ENCODE assay signal across 28 cellular contexts in genomic region chr2:227606476-227606875, GRCh38. TPM values are rescaled to one million over a fixed set of nuclear protein-coding genes. Genes with fewer than 3 reads are reported as not detected.
"Had no signal": no experiment of that assay in that cellular context is flagged by ENCODE, and none has a peak within 500 bp of the region (broad histone marks: within the 10 kb centered on the region; RNA-seq: fewer than 3 reads in every experiment).

No MANE protein-coding gene starts in this region.

- H3K4me3 ChIP-seq: coronary artery, esophagus squamous epithelium, gastrocnemius medialis, heart right ventricle, left ventricle myocardium inferior, pancreas, psoas muscle, right atrium auricular region, stomach, testis had no signal

- H3K9me3 ChIP-seq: esophagus squamous epithelium, gastrocnemius medialis, heart right ventricle, left ventricle myocardium inferior, neutrophil, pancreas, psoas muscle, right atrium auricular region, stomach, testis had no signal

- H3K4me1 ChIP-seq: esophagus squamous epithelium, gastrocnemius medialis, pancreas, psoas muscle, right atrium auricular region, stomach, testis had no signal

- H3K36me3 ChIP-seq: esophagus squamous epithelium, gastrocnemius medialis, heart right ventricle, left ventricle myocardium inferior, neutrophil, pancreas, right atrium auricular region, stomach had no signal

- DNase-seq: activated CD4-positive, alpha-beta T cell treated with anti-CD3 and anti-CD28 coated beads, Interleukin-2, amount 10 ng/mL, durations not matched to agents 7 days and 5 days; activated CD8-positive, alpha-beta memory T cell treated with anti-CD3 and anti-CD28 coated beads, Interleukin-2, amount 10 ng/mL, durations not matched to agents 7 days and 5 days; activated CD8-positive, alpha-beta T cell treated with anti-CD3 and anti-CD28 coated beads for 36 hours; activated gamma-delta T cell treated with Interleukin-2 at 50 U/mL for 16 hours; activated T-cell treated with anti-CD3 and anti-CD28 coated beads for 4 hours; cerebellar nuclear complex; esophagus squamous epithelium; gastrocnemius medialis; heart right ventricle; kidney; left ventricle myocardium inferior; pancreas; psoas muscle; small intestine; stimulated activated CD4-positive, alpha-beta T cell treated with anti-CD3 and anti-CD28 coated beads, Interleukin-15, amount 100 ng/mL, for 24 hours; stomach; T-cell; testis had no signal

- ATAC-seq: activated CD4-positive, CD25-positive, alpha-beta regulatory T cell treated with anti-CD3 and anti-CD28 coated beads, Interleukin-2, amount 50 U/mL, for 24 hours; activated CD8-positive, alpha-beta memory T cell treated with anti-CD3 and anti-CD28 coated beads, Interleukin-2, amount 10 ng/mL, durations not matched to agents 7 days and 5 days; activated CD8-positive, alpha-beta T cell treated with anti-CD3 and anti-CD28 coated beads for 36 hours; gastrocnemius medialis; natural killer cell treated with Interleukin-12 subunit alpha and Interleukin-12 subunit beta and Interleukin-15 and Interleukin-18, amount 100 ng/mL, for 72 hours; psoas muscle; stimulated activated memory B cell treated with anti-CD40 and anti-IgM and Interleukin-4, amounts not matched to agents 10 μg/mL and 1 μg/mL and 100 μg/mL, for 72 hours; T-cell had no signal

- H3K27ac ChIP-seq: coronary artery, esophagus squamous epithelium, gastrocnemius medialis, heart right ventricle, left ventricle myocardium inferior, neutrophil, pancreas, psoas muscle, right atrium auricular region, stomach, testis, VCaP had no signal

- H3K27me3 ChIP-seq: esophagus squamous epithelium, gastrocnemius medialis, pancreas, right atrium auricular region, testis had no signal

RNA-seq across cellular contexts. Expression of gene SCYGR2, which starts 7.8 kb away (rescaled TPM):
- total RNA-seq: activated CD4-positive, alpha-beta T cell treated with anti-CD3 and anti-CD28 coated beads, Interleukin-2, amount 10 ng/mL, durations not matched to agents 7 days and 5 days; activated CD8-positive, alpha-beta memory T cell treated with anti-CD3 and anti-CD28 coated beads, Interleukin-2, amount 10 ng/mL, durations not matched to agents 7 days and 5 days; activated CD8-positive, alpha-beta T cell treated with anti-CD3 and anti-CD28 coated beads for 36 hours; activated T-helper 1 cell treated with anti-CD3 and anti-CD28 coated beads, Interleukin-12 subunit alpha, Interleukin-12 subunit beta, Interleukin-2, Interleukin-4 antibody, amounts not matched to agents 30 ng/mL and 10 ng/mL and 1 ng/mL, durations not matched to agents 14 hours and 24 hours and 36 hours; bronchial epithelial cell; esophagus squamous epithelium; gastrocnemius medialis; heart right ventricle; kidney; left ventricle myocardium inferior; natural killer cell treated with Interleukin-12 subunit alpha and Interleukin-12 subunit beta and Interleukin-15 and Interleukin-18, amount 100 ng/mL, for 72 hours; pancreas; psoas muscle; right atrium auricular region; stomach; T-cell; testis had no signal
- polyA plus RNA-seq: adipose tissue, heart right ventricle, pancreas, psoas muscle, small intestine, stomach had no signal

RNA-seq across cellular contexts. Expression of gene SCYGR3, which starts 8.2 kb away (rescaled TPM):
- total RNA-seq: activated CD4-positive, alpha-beta T cell treated with anti-CD3 and anti-CD28 coated beads, Interleukin-2, amount 10 ng/mL, durations not matched to agents 7 days and 5 days; activated CD8-positive, alpha-beta memory T cell treated with anti-CD3 and anti-CD28 coated beads, Interleukin-2, amount 10 ng/mL, durations not matched to agents 7 days and 5 days; activated CD8-positive, alpha-beta T cell treated with anti-CD3 and anti-CD28 coated beads for 36 hours; activated T-helper 1 cell treated with anti-CD3 and anti-CD28 coated beads, Interleukin-12 subunit alpha, Interleukin-12 subunit beta, Interleukin-2, Interleukin-4 antibody, amounts not matched to agents 30 ng/mL and 10 ng/mL and 1 ng/mL, durations not matched to agents 14 hours and 24 hours and 36 hours; bronchial epithelial cell; esophagus squamous epithelium; gastrocnemius medialis; heart right ventricle; kidney; left ventricle myocardium inferior; natural killer cell treated with Interleukin-12 subunit alpha and Interleukin-12 subunit beta and Interleukin-15 and Interleukin-18, amount 100 ng/mL, for 72 hours; pancreas; psoas muscle; right atrium auricular region; stomach; T-cell; testis had no signal
- polyA plus RNA-seq: adipose tissue, heart right ventricle, pancreas, psoas muscle, small intestine, stomach had no signal

RNA-seq across cellular contexts. Expression of gene SCYGR4, which starts 10.8 kb away (rescaled TPM):
- total RNA-seq: activated CD4-positive, alpha-beta T cell treated with anti-CD3 and anti-CD28 coated beads, Interleukin-2, amount 10 ng/mL, durations not matched to agents 7 days and 5 days; activated CD8-positive, alpha-beta memory T cell treated with anti-CD3 and anti-CD28 coated beads, Interleukin-2, amount 10 ng/mL, durations not matched to agents 7 days and 5 days; activated CD8-positive, alpha-beta T cell treated with anti-CD3 and anti-CD28 coated beads for 36 hours; activated T-helper 1 cell treated with anti-CD3 and anti-CD28 coated beads, Interleukin-12 subunit alpha, Interleukin-12 subunit beta, Interleukin-2, Interleukin-4 antibody, amounts not matched to agents 30 ng/mL and 10 ng/mL and 1 ng/mL, durations not matched to agents 14 hours and 24 hours and 36 hours; bronchial epithelial cell; esophagus squamous epithelium; gastrocnemius medialis; heart right ventricle; kidney; left ventricle myocardium inferior; natural killer cell treated with Interleukin-12 subunit alpha and Interleukin-12 subunit beta and Interleukin-15 and Interleukin-18, amount 100 ng/mL, for 72 hours; pancreas; psoas muscle; right atrium auricular region; stomach; T-cell; testis had no signal
- polyA plus RNA-seq: heart right ventricle, pancreas, psoas muscle, small intestine, stomach had no signal
